ENCODE assay signal across 12 cellular contexts in genomic region chr7:123190109-123190831, GRCh38. TPM values are rescaled to one million over a fixed set of nuclear protein-coding genes. Genes with fewer than 3 reads are reported as not detected.
A peak's percentile ranks its signal among the peaks of the same experiment; 100 is the strongest.
DNase-seq lines count a peak whose midpoint lies in the region; ATAC-seq and TF ChIP-seq lines count a peak whose summit lies in the region.
"Had no signal": no experiment of that assay in that cellular context is flagged by ENCODE, and none has a peak within 500 bp of the region (broad histone marks: within the 10 kb centered on the region; RNA-seq: fewer than 3 reads in every experiment).

No MANE protein-coding gene starts in this region.

- ATAC-seq in GM18909 (IDR thresholded peaks at IDR 0.05; ENCODE audit: poor library complexity, unreplicated experiment) (peak; percentile 97), GM21825 (IDR thresholded peaks at IDR 0.05; ENCODE audit: unreplicated experiment) (peak; percentile 95), HG03457 (IDR thresholded peaks at IDR 0.05; ENCODE audit: unreplicated experiment) (peak; percentile 98)

- H3K27ac Mint-ChIP-seq in CD14-positive monocyte, result no peak overlapping the region
- H3K27ac Mint-ChIP-seq: brain, IgD-negative memory B cell had no signal

- intact Hi-C loops in CD14-positive monocyte (cut with micrococcal nuclease), result no loop called here

- no peak overlapping the region for H3K4me3 Mint-ChIP-seq in CD14-positive monocyte
- H3K4me3 Mint-ChIP-seq: brain had no signal

- DNase-seq in renal cortical epithelial cell (ENCODE audit: low read depth) (peak; percentile 7), occipital lobe (lab: John Stamatoyannopoulos, UW) (no peak), CD14-positive monocyte (ENCODE audit: low spot score) (no peak), NCI-H345 treated with DMSO at 0.1 percent for 48 hours (lab: John Stamatoyannopoulos, UW; ENCODE audit: unreplicated experiment) (no peak)
- DNase-seq: activated CD4-positive, alpha-beta T cell treated with anti-CD3 and anti-CD28 coated beads for 4 hours had no signal

- no peak for TF ChIP-seq CTCF in CD14-positive monocyte (IDR thresholded peaks at IDR 0.05)

- peaks cover 0 to 8% (median 2%) of the 10 kb centered on the region in 7 donors for H3K9me3 Mint-ChIP-seq in CD14-positive monocyte

- H3K27me3 Mint-ChIP-seq in CD14-positive monocyte (ENCODE audit: low read depth in 3 of 3), result peaks cover 0 to 2% (median 0%) of the 10 kb centered on the region in 3 donors
- H3K27me3 Mint-ChIP-seq: IgD-negative memory B cell had no signal

- H3K36me3 Mint-ChIP-seq in CD14-positive monocyte, result no peaks in the 10 kb centered on the region
- H3K36me3 Mint-ChIP-seq: brain, IgD-negative memory B cell had no signal

- no peaks in the 10 kb centered on the region for H3K4me1 Mint-ChIP-seq in CD14-positive monocyte
- H3K4me1 Mint-ChIP-seq: brain had no signal

RNA-seq across cellular contexts. Expression of gene SLC13A1, which starts 9.5 kb away (rescaled TPM):
- total RNA-seq in renal cortical epithelial cell (not detected in 2 replicates), occipital lobe (not detected)
- polyA plus RNA-seq in CD14-positive monocyte, result not detected
- total RNA-seq: fibroblast of villous mesenchyme, urinary bladder had no signal
- polyA plus RNA-seq: IgD-negative memory B cell, urinary bladder had no signal
